Comparison of ENCODE assay signal across 8 cellular contexts in the genomic region with DNA sequence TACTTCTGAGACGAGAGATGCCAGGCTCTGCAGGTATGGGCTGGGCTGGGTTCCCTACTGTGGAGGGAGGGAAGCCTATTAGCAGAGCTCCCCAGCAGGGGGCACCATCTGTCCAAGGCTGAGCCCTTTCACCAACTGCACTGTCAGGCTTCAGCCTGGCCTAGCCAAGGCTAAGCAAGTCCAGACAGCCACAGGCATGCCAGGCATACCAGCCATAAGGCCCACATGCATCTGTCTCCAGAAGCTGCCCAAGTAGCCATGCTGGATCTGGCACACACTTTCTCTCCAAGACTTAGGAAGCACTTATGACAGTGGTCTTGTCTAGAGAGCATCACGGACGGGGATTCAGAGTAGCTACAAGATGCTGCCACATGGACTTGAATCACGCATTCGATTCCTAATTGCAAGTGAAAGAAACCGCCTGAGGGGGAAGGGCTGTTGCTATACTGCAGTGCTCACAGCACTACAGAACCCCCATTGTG. TPM values are rescaled to one million over a fixed set of nuclear protein-coding genes. Genes with fewer than 3 reads are reported as not detected.
DNase-seq lines count a peak whose midpoint lies in the region; ATAC-seq and TF ChIP-seq lines count a peak whose summit lies in the region.

No MANE protein-coding gene starts in this region.

- no peak overlapping the region for H3K4me3 ChIP-seq in CD4-positive, alpha-beta memory T cell (ENCODE audit: low read length in 2 of 2)
- no peak overlapping the region for H3K4me3 ChIP-seq in HUES64 (ENCODE audit: low read length)
- H3K4me3 ChIP-seq in PC-9: no peak overlapping the region
- no peak overlapping the region for H3K4me3 ChIP-seq in testis

- no peaks in the 10 kb centered on the region for H3K4me1 ChIP-seq in CD4-positive, alpha-beta memory T cell (ENCODE audit: insufficient read depth, low read length)
- H3K4me1 ChIP-seq in HUES64 (ENCODE audit: insufficient read depth, low read length) (peaks cover 42% of the 10 kb centered on the region), PC-9 (replicated peaks; ENCODE audit: insufficient read depth) (no peaks in the 10 kb centered on the region), testis (no peaks in the 10 kb centered on the region)

- ATAC-seq in GM19452 (IDR thresholded peaks at IDR 0.05; ENCODE audit: unreplicated experiment): peak; percentile 73

- H3K9ac ChIP-seq in HUES64 (ENCODE audit: low read depth, low read length): no peak overlapping the region

- peaks cover 51 to 74% of the 10 kb centered on the region in 2 donors for H3K36me3 Mint-ChIP-seq in CD4-positive, alpha-beta memory T cell

- H3K36me3 ChIP-seq in CD4-positive, alpha-beta memory T cell (ENCODE audit: insufficient read depth, low read length): peaks cover 45% of the 10 kb centered on the region
- H3K36me3 ChIP-seq in HUES64 (ENCODE audit: insufficient read depth, low read length) (peaks cover 91% of the 10 kb centered on the region), PC-9 (ENCODE audit: low read depth) (peaks cover 21% of the 10 kb centered on the region), testis (ENCODE audit: low read depth, missing control alignments) (no peaks in the 10 kb centered on the region)

- H3K27me3 Mint-ChIP-seq in CD4-positive, alpha-beta memory T cell: no peaks in the 10 kb centered on the region

- intact Hi-C loops in CD4-positive, alpha-beta memory T cell (cut with micrococcal nuclease): loop anchor here (1.0 kb wide), 3 partner anchors 38 to 402 kb away; no protein-coding TSS in a partner anchor
- intact Hi-C loops in PC-9 (cut with micrococcal nuclease; ENCODE audit: unreplicated experiment) (loop anchor here (1.0 to 10.0 kb wide), 5 partner anchors 38 to 513 kb away; no protein-coding TSS in a partner anchor), testis (cut with DNase I; ENCODE audit: low total_unique reads) (no loop called here)

- CTCF ChIA-PET in CD4-positive, alpha-beta memory T cell (lab: Charles Lee; ENCODE audit: partially characterized antibody): interaction anchor here (0.6 to 13.3 kb wide), 31 partner anchors 9 to 513 kb away, joined by 3 to 256 read pairs (median 5); a partner anchor contains a TSS
- CTCF ChIA-PET in PC-9 (lab: Charles Lee): interaction anchor here (0.5 to 0.9 kb wide), 2 partner anchors 81 to 338 kb away, joined by 4 read pairs; no protein-coding TSS in a partner anchor

- no peaks in the 10 kb centered on the region for H3K9me3 Mint-ChIP-seq in CD4-positive, alpha-beta memory T cell

- TF ChIP-seq POLR2A in testis (IDR thresholded peaks at IDR 0.05): no peak

- H3K4me1 Mint-ChIP-seq in CD4-positive, alpha-beta memory T cell: peaks cover 3 to 6% (median 5%) of the 10 kb centered on the region in 4 donors

- no peak overlapping the region for H3K27ac ChIP-seq in CD4-positive, alpha-beta memory T cell (ENCODE audit: low read depth, low read length)
- H3K27ac ChIP-seq in HUES64 (ENCODE audit: low read depth, low read length): peak overlapping the region; percentile 56; the same call in 1 of the 2 replicates
- H3K27ac ChIP-seq in PC-9: no peak overlapping the region
- H3K27ac ChIP-seq in testis: no peak overlapping the region

- DNase-seq in CD4-positive, alpha-beta memory T cell: peak; percentile 73 to 80 (median 76)
- peak; percentile 56 to 86 for DNase-seq in PC-9
- DNase-seq in activated T-helper 1 cell treated with Interleukin-2 at 50 U/mL for 16 hours (ENCODE audit: low read depth): peak; percentile 59
- peak; percentile 76 for DNase-seq in fibroblast of the conjunctiva (ENCODE audit: low read depth)
- peak in 52 of 56 donors; percentile 7 to 90 (median 68) for DNase-seq in nucleus accumbens (lab: John Stamatoyannopoulos, UW)
- peak; percentile 89 for DNase-seq in testis

- H3K27me3 ChIP-seq in CD4-positive, alpha-beta memory T cell (ENCODE audit: insufficient read depth, low read length): no peaks in the 10 kb centered on the region
- no peaks in the 10 kb centered on the region for H3K27me3 ChIP-seq in HUES64 (ENCODE audit: insufficient read depth, low read length)
- no peaks in the 10 kb centered on the region for H3K27me3 ChIP-seq in PC-9 (ENCODE audit: insufficient read depth, low read depth)
- no peaks in the 10 kb centered on the region for H3K27me3 ChIP-seq in testis

- peak overlapping the region in 4 of 7 donors; percentile 45 to 66 (median 54) for H3K27ac Mint-ChIP-seq in CD4-positive, alpha-beta memory T cell

- POLR2A ChIA-PET in CD4-positive, alpha-beta memory T cell (lab: Charles Lee; ENCODE audit: partially characterized antibody): interaction anchor here (1.2 to 1.8 kb wide), 3 partner anchors 19 to 38 kb away, joined by 5 to 11 read pairs (median 9); a partner anchor contains a TSS
- POLR2A ChIA-PET in PC-9 (lab: Charles Lee; ENCODE audit: unreplicated experiment): interaction anchor here (0.6 kb wide), 1 partner anchor 690 kb away, joined by 5 read pairs; no protein-coding TSS in a partner anchor

- no peaks in the 10 kb centered on the region for H3K9me2 ChIP-seq in PC-9 (ENCODE audit: insufficient read depth)

- no peaks in the 10 kb centered on the region; the same call in 1 of the 2 replicates for H3F3A ChIP-seq in PC-9 (ENCODE audit: insufficient read depth, low read depth)

- no peaks in the 10 kb centered on the region for H3K79me2 ChIP-seq in PC-9 (ENCODE audit: low read depth)

- peaks cover 47% of the 10 kb centered on the region for H4K20me1 ChIP-seq in PC-9 (ENCODE audit: insufficient read depth)

- H2AFZ ChIP-seq in PC-9: no peak overlapping the region

- peak; percentile 76 for TF ChIP-seq CTCF in PC-9 (conservative IDR thresholded peaks at IDR 0.05)
- TF ChIP-seq CTCF in testis (IDR thresholded peaks at IDR 0.05): peak; percentile 21 to 67 (median 59)

- no TSS peak for BruUV-seq in PC-9 (replicated peaks; lab: Mats Ljungman, UMichigan)

- H3K4me2 ChIP-seq in PC-9: no peak overlapping the region

- no peaks in the 10 kb centered on the region for H3K9me3 ChIP-seq in CD4-positive, alpha-beta memory T cell (ENCODE audit: control insufficient read depth in 1 of 2, low read length in 2 of 2)
- H3K9me3 ChIP-seq in HUES64 (ENCODE audit: insufficient read depth, low read depth, low read length) (no peaks in the 10 kb centered on the region), PC-9 (ENCODE audit: insufficient read depth, low read depth) (no peaks in the 10 kb centered on the region), testis (no peaks in the 10 kb centered on the region)

- WGBS in HUES64: 71% methylated on average over 6 of the region's 6 CpGs
- WGBS in testis, 2 donors: 67 to 83% methylated on average over 6 of the region's 6 CpGs

- no peak overlapping the region for H3K4me3 Mint-ChIP-seq in CD4-positive, alpha-beta memory T cell

RNA-seq across cellular contexts. Expression of a gene that starts 28.3 kb away (rescaled TPM):
- 10 to 100 TPM; 26.6 to 27.0 TPM for total RNA-seq in CD4-positive, alpha-beta memory T cell
- 10 to 100 TPM; 66.8 to 71.4 TPM for polyA plus RNA-seq in CD4-positive, alpha-beta memory T cell
- polyA plus RNA-seq in HUES64 (2013, experiment 1 of 2): 117 TPM
- 127 TPM for polyA plus RNA-seq in HUES64 (2013, experiment 2 of 2)
- total RNA-seq in PC-9 (2021) (91.4 and 115 TPM in 2 replicates), testis (10 to 100 TPM; 42.9 to 52.9 TPM)
- polyA plus RNA-seq in testis (ENCODE audit: insufficient read depth, low read depth, low replicate concordance): 70.1 TPM

RNA-seq across cellular contexts. Expression of a gene that starts 43.0 kb away (rescaled TPM):
- total RNA-seq in CD4-positive, alpha-beta memory T cell: 100 to 1,000 TPM; 203 to 212 TPM
- polyA plus RNA-seq in CD4-positive, alpha-beta memory T cell: 100 to 1,000 TPM; 156 to 182 TPM
- 121 TPM for polyA plus RNA-seq in HUES64 (2013, experiment 1 of 2)
- 106 TPM for polyA plus RNA-seq in HUES64 (2013, experiment 2 of 2)
- total RNA-seq in PC-9 (2021) (110 and 189 TPM in 2 replicates), testis (100 to 1,000 TPM; 129 to 137 TPM)
- polyA plus RNA-seq in testis (ENCODE audit: insufficient read depth, low read depth, low replicate concordance): 119 TPM

RNA-seq across cellular contexts. Expression of a gene that starts 58.0 kb away (rescaled TPM):
- total RNA-seq in CD4-positive, alpha-beta memory T cell: 10 to 100 TPM; 14.0 to 16.4 TPM
- polyA plus RNA-seq in CD4-positive, alpha-beta memory T cell: 10 to 100 TPM; 17.8 to 24.9 TPM
- 12.4 TPM for polyA plus RNA-seq in HUES64 (2013, experiment 1 of 2)
- polyA plus RNA-seq in HUES64 (2013, experiment 2 of 2): 11.5 TPM
- 21.0 and 21.3 TPM in 2 replicates for total RNA-seq in PC-9 (2021)
- total RNA-seq in testis: 10 to 100 TPM; 35.4 TPM
- polyA plus RNA-seq in testis (ENCODE audit: insufficient read depth, low read depth, low replicate concordance): 40.3 TPM
